In genomic region chrX:49270249-49270921, GRCh38 we compare ENCODE assay signal across 9 cellular contexts. TPM values are rescaled to one million over a fixed set of nuclear protein-coding genes. Genes with fewer than 3 reads are reported as not detected.
DNase-seq lines count a peak whose midpoint lies in the region; ATAC-seq and TF ChIP-seq lines count a peak whose summit lies in the region.
"Had no signal": no experiment of that assay in that cellular context is flagged by ENCODE, and none has a peak within 500 bp of the region (broad histone marks: within the 10 kb centered on the region; RNA-seq: fewer than 3 reads in every experiment).

No MANE protein-coding gene starts in this region.

- TF ChIP-seq CTCF in SK-N-SH (IDR thresholded peaks at IDR 0.05) = no peak
- no peak for TF ChIP-seq CTCF in suprapubic skin (IDR thresholded peaks at IDR 0.05)

- no peaks in the 10 kb centered on the region; the same call in 1 of the 2 replicates for H3K27me3 ChIP-seq in SK-N-SH (ENCODE audit: insufficient read depth)
- no peaks in the 10 kb centered on the region for H3K27me3 ChIP-seq in suprapubic skin

- TF ChIP-seq EP300 in SK-N-SH (IDR thresholded peaks at IDR 0.05; ENCODE audit: borderline replicate concordance in 1 of 2, low read depth in 1 of 2, low read length in 1 of 2) (no peak), suprapubic skin (IDR thresholded peaks at IDR 0.05) (no peak)

- H3F3A ChIP-seq in SK-N-SH (replicated peaks; ENCODE audit: insufficient read depth) = no peaks in the 10 kb centered on the region

- H3K4me1 ChIP-seq in SK-N-SH (ENCODE audit: control insufficient read depth in 1 of 2, insufficient read depth in 2 of 2, low read depth in 1 of 2, low read length in 1 of 2) = peaks cover 0 to 23% of the 10 kb centered on the region in 2 experiments; a peak in 1 of 4 replicates
- H3K4me1 ChIP-seq in suprapubic skin = peaks cover 33% of the 10 kb centered on the region

- WGBS in SK-N-SH (ENCODE audit: low lambda C conversion rate) = 46% methylated on average over 29 of the region's 66 CpGs
- 49 to 59% (median 51%) methylated on average over 37 to 59 of the region's 66 CpGs for WGBS in adipose tissue, 3 donors
- 46% methylated on average over 31 of the region's 66 CpGs for WGBS in suprapubic skin

- peak overlapping the region; percentile 73 for H3K9ac ChIP-seq in SK-N-SH

- TF ChIP-seq POLR2A in suprapubic skin (IDR thresholded peaks at IDR 0.05) = no peak

- H2AFZ ChIP-seq in SK-N-SH (ENCODE audit: low read depth) = no peak overlapping the region

- peak; percentile 42 for DNase-seq in SK-N-SH
- DNase-seq in left kidney (ENCODE audit: low read depth, low spot score) = peak; percentile 11
- peak in 1 of 2 donors; percentile 66 for DNase-seq in suprapubic skin (ENCODE audit: low spot score in 2 of 2)
- no peak for DNase-seq in NCI-H128 (lab: John Stamatoyannopoulos, UW; ENCODE audit: unreplicated experiment)
- no peak for DNase-seq in SKM-1 (lab: John Stamatoyannopoulos, UW; ENCODE audit: unreplicated experiment)

- H3K9me3 ChIP-seq in SK-N-SH (no peaks in the 10 kb centered on the region), suprapubic skin (no peaks in the 10 kb centered on the region)

- H3K79me2 ChIP-seq in SK-N-SH (ENCODE audit: insufficient read depth) = peaks cover 24% of the 10 kb centered on the region; the same call in 1 of the 2 replicates

- peak overlapping the region; percentile 64 to 65 for H3K4me3 ChIP-seq in SK-N-SH (ENCODE audit: low read depth in 2 of 2, low read length in 1 of 2)
- H3K4me3 ChIP-seq in suprapubic skin = peak overlapping the region; percentile 71

- H3K4me2 ChIP-seq in SK-N-SH = peak overlapping the region; percentile 84

- no peak for TF ChIP-seq RAD21 in SK-N-SH (IDR thresholded peaks at IDR 0.05; ENCODE audit: low read length)

- H3K27ac ChIP-seq in SK-N-SH (ENCODE audit: low read depth in 2 of 2, low read length in 1 of 2) (peak overlapping the region; percentile 82; a peak in 3 of 4 replicates), adipose tissue (ENCODE audit: low read depth, low read length) (peak overlapping the region; percentile 97), suprapubic skin (peak overlapping the region; percentile 94)

- POLR2A ChIA-PET in SK-N-SH (lab: Yijun Ruan, JAX) = no interaction called here

- H4K20me1 ChIP-seq in SK-N-SH (ENCODE audit: insufficient read depth) = peaks cover 4% of the 10 kb centered on the region; the same call in 1 of the 2 replicates

- H3K36me3 ChIP-seq in SK-N-SH (replicated peaks in 1 of 2; ENCODE audit: control insufficient read depth in 1 of 2, insufficient read depth in 2 of 2, low read length in 1 of 2) (no peaks in the 10 kb centered on the region), suprapubic skin (no peaks in the 10 kb centered on the region)

- no peaks in the 10 kb centered on the region for H3K9me2 ChIP-seq in SK-N-SH

- ATAC-seq in SK-N-SH treated with all-trans-retinoic acid at 6 μM for 48 hours (no peak), GM18511 (IDR thresholded peaks at IDR 0.05; ENCODE audit: unreplicated experiment) (no peak)

- CTCF ChIA-PET in SK-N-SH (lab: Yijun Ruan, JAX) = interaction anchor here (0.7 kb wide), 1 partner anchor 788 kb away, joined by 3 read pairs; no protein-coding TSS in a partner anchor

TF ChIP-seq in SK-N-SH, 30 proteins besides CTCF, POLR2A, EP300 and RAD21:
- peak; percentile 72 for TF ChIP-seq MAX (IDR thresholded peaks at IDR 0.05; ENCODE audit: low read depth)
- TF ChIP-seq RXRA (IDR thresholded peaks at IDR 0.05; ENCODE audit: borderline replicate concordance, low read depth) = no peak

TF ChIP-seq in SK-N-SH treated with all-trans-retinoic acid at 6 μM for 48 hours, 23 proteins besides CTCF, POLR2A, EP300 and RAD21 (continues in another document):
- TF ChIP-seq RARB (CRISPR knock-in tag; IDR thresholded peaks at IDR 0.05) (no peak), ARNTL (CRISPR knock-in tag; IDR thresholded peaks at IDR 0.05; ENCODE audit: borderline replicate concordance, low read depth) (no peak), CSRNP3 (CRISPR knock-in tag; IDR thresholded peaks at IDR 0.05) (no peak), GLIS3 (CRISPR knock-in tag; IDR thresholded peaks at IDR 0.05) (no peak), ZNF565 (CRISPR knock-in tag; conservative IDR thresholded peaks at IDR 0.05; ENCODE audit: low read depth) (no peak), ZFP3 (CRISPR knock-in tag; IDR thresholded peaks at IDR 0.05) (no peak), ZFP30 (CRISPR knock-in tag; IDR thresholded peaks at IDR 0.05) (no peak), ZNF8 (CRISPR knock-in tag; IDR thresholded peaks at IDR 0.05) (no peak), CREB5 (CRISPR knock-in tag; IDR thresholded peaks at IDR 0.05; ENCODE audit: low read depth) (no peak), OSR1 (CRISPR knock-in tag; IDR thresholded peaks at IDR 0.05) (no peak), ISL1 (CRISPR knock-in tag; IDR thresholded peaks at IDR 0.05) (no peak)
- TF ChIP-seq, protein P1, sequence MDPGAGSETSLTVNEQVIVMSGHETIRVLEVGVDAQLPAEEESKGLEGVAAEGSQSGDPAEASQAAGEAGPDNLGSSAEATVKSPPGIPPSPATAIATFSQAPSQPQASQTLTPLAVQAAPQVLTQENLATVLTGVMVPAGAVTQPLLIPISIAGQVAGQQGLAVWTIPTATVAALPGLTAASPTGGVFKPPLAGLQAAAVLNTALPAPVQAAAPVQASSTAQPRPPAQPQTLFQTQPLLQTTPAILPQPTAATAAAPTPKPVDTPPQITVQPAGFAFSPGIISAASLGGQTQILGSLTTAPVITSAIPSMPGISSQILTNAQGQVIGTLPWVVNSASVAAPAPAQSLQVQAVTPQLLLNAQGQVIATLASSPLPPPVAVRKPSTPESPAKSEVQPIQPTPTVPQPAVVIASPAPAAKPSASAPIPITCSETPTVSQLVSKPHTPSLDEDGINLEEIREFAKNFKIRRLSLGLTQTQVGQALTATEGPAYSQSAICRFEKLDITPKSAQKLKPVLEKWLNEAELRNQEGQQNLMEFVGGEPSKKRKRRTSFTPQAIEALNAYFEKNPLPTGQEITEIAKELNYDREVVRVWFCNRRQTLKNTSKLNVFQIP (CRISPR knock-in tag; IDR thresholded peaks at IDR 0.05; ENCODE audit: borderline replicate concordance, low read depth) = no peak

RNA-seq across cellular contexts. Expression of gene PPP1R3F, which starts 0.8 kb away (rescaled TPM):
- polyA plus RNA-seq in SK-N-SH (2012; rRNA removed) (4.2 and 6.2 TPM in 2 replicates), adipose tissue (1 to 10 TPM; 2.4 to 3.1 (median 2.8) TPM)
- 3.2 and 3.9 TPM in 2 replicates for polyA plus RNA-seq in SK-N-SH (2012; cell fraction: cytosol; rRNA removed)
- 9.2 and 17.1 TPM in 2 replicates for polyA plus RNA-seq in SK-N-SH (2012; cell fraction: nucleus; rRNA removed)
- 10 to 100 TPM in 1 of 4 donors, 1 to 10 TPM in 3; 4.8 to 13.3 (median 5.7) TPM for total RNA-seq in suprapubic skin

RNA-seq across cellular contexts. Expression of gene FOXP3, which starts 5.9 kb away (rescaled TPM):
- polyA plus RNA-seq in SK-N-SH (2012; rRNA removed) (0.12 TPM in 1 of 2 replicates, not detected in the other), adipose tissue (under 1 TPM; 0.11 to 0.16 (median 0.12) TPM)
- 0.04 TPM in 2 replicates for polyA plus RNA-seq in SK-N-SH (2012; cell fraction: cytosol; rRNA removed)
- polyA plus RNA-seq in SK-N-SH (2012; cell fraction: nucleus; rRNA removed) = 0.06 and 0.08 TPM in 2 replicates
- total RNA-seq in suprapubic skin = 1 to 10 TPM in 1 of 4 donors, under 1 TPM in 2, not detected in 1; 0.26 to 1.0 (median 0.62) TPM

RNA-seq across cellular contexts. Expression of gene GAGE10, which starts 33.1 kb away (rescaled TPM):
- not detected in 2 replicates for polyA plus RNA-seq in SK-N-SH (2012; rRNA removed)
- not detected in 2 replicates for polyA plus RNA-seq in SK-N-SH (2012; cell fraction: cytosol; rRNA removed)
- polyA plus RNA-seq in SK-N-SH (2012; cell fraction: nucleus; rRNA removed) = not detected in 2 replicates
- not detected for polyA plus RNA-seq in adipose tissue
- total RNA-seq in suprapubic skin = not detected
- total RNA-seq: neural crest cell had no signal

RNA-seq across cellular contexts. Expression of gene CCDC22, which starts 35.1 kb away (rescaled TPM):
- polyA plus RNA-seq in SK-N-SH (2012; rRNA removed) (7.5 TPM in 2 replicates), adipose tissue (10 to 100 TPM in 1 of 3 donors, 1 to 10 TPM in 2; 7.6 to 11.4 (median 9.8) TPM)
- polyA plus RNA-seq in SK-N-SH (2012; cell fraction: cytosol; rRNA removed) = 2.7 and 4.4 TPM in 2 replicates
- polyA plus RNA-seq in SK-N-SH (2012; cell fraction: nucleus; rRNA removed) = 14.3 and 18.5 TPM in 2 replicates
- total RNA-seq in suprapubic skin = 10 to 100 TPM; 18.1 to 25.0 (median 18.8) TPM

RNA-seq across cellular contexts. Expression of gene CACNA1F, which starts 37.2 kb away (rescaled TPM):
- polyA plus RNA-seq in SK-N-SH (2012; rRNA removed) (not detected in 2 replicates), adipose tissue (under 1 TPM; 0.10 to 0.79 (median 0.10) TPM)
- polyA plus RNA-seq in SK-N-SH (2012; cell fraction: cytosol; rRNA removed) = not detected in 2 replicates
- polyA plus RNA-seq in SK-N-SH (2012; cell fraction: nucleus; rRNA removed) = not detected in 2 replicates
- under 1 TPM in 3 of 4 donors, not detected in 1; 0.21 to 0.40 (median 0.29) TPM for total RNA-seq in suprapubic skin

Comparison
In these comparisons a context has a peak if more than half of its experiments do, and no peak if none do; other contexts are left out.
1. DNase-seq: peak in SK-N-SH (single experiment) and left kidney (single experiment); none in NCI-H128 (single experiment) and SKM-1 (single experiment).
2. Peak in every context shown above with its lines, with median percentiles within 50 percentile points of each other: H3K27ac ChIP-seq.